In the genomic region with DNA sequence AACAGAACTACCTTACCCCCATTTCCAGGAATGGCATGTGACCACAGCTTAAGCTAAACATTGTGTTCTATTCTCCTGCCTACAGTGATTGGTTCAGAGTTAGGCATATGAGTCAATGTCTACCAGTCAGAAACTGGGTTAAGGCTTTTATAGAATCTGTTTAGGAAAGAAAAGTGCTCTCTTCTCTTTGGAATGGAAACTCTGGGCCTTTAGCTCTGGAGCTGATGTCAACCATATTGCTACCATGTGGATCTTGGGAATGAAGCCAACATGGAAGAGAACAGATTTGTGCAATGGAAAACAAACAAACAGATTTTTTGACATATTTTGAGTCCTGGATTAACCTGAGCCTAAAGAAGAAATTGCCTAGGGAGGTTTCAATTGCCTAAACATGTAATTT, we compare ENCODE assay signal across 24 cellular contexts.
"Had no signal": no experiment of that assay in that cellular context is flagged by ENCODE, and none has a peak within 500 bp of the region (broad histone marks: within the 10 kb centered on the region; RNA-seq: fewer than 3 reads in every experiment).

No MANE protein-coding gene starts in this region.

- ATAC-seq: activated CD8-positive, alpha-beta T cell treated with anti-CD3 and anti-CD28 coated beads, Interleukin-2, amount 10 ng/mL, durations not matched to agents 7 days and 5 days; activated naive CD4-positive, alpha-beta T cell treated with anti-CD3 and anti-CD28 coated beads, Interleukin-2, amount 50 U/mL, for 72 hours; activated T-helper 17 cell treated with anti-CD3 and anti-CD28 coated beads, Interleukin-2, amount 50 U/mL, for 72 hours; gastrocnemius medialis; left colon; right cardiac atrium had no signal

- H3K9me3 ChIP-seq: adrenal gland, esophagus squamous epithelium, gastrocnemius medialis, tibial artery had no signal

- H3K4me3 Mint-ChIP-seq: activated CD8-positive, alpha-beta T cell treated with anti-CD3 and anti-CD28 coated beads, Interleukin-2, amount 10 ng/mL, durations not matched to agents 7 days and 5 days; activated T-helper 17 cell treated with anti-CD3 and anti-CD28 coated beads, Interleukin-2, amount 50 U/mL, for 72 hours; endodermal cell; memory B cell; naive B cell; stimulated activated naive CD8-positive, alpha-beta T cell treated with anti-CD3 and anti-CD28 coated beads, Interleukin-15, Interleukin-2, amounts not matched to agents 100 ng/mL and 50 ng/mL, for 24 hours had no signal

- H3K9me3 Mint-ChIP-seq: activated naive CD4-positive, alpha-beta T cell treated with anti-CD3 and anti-CD28 coated beads, Interleukin-2, amount 50 U/mL, for 72 hours; activated T-helper 17 cell treated with anti-CD3 and anti-CD28 coated beads, Interleukin-2, amount 50 U/mL, for 72 hours; endodermal cell; memory B cell had no signal

- H3K27me3 ChIP-seq: adrenal gland, gastrocnemius medialis, tibial artery had no signal

- H3K27ac ChIP-seq: adrenal gland, gastrocnemius medialis, parathyroid adenoma, tibial artery had no signal

- DNase-seq: activated CD4-positive, alpha-beta T cell treated with anti-CD3 and anti-CD28 coated beads for 1 hour; activated CD4-positive, alpha-beta T cell treated with anti-CD3 and anti-CD28 coated beads, Interleukin-2, amount 50 U/mL, for 1 hour; activated CD8-positive, alpha-beta T cell treated with anti-CD3 and anti-CD28 coated beads, Interleukin-2, amount 10 ng/mL, durations not matched to agents 7 days and 5 days; activated T-cell treated with anti-CD3 and anti-CD28 coated beads, Interleukin-2, amount 50 U/mL, for 1 hour; adrenal gland; cerebellar nuclear complex; cortex of kidney; endodermal cell; esophagus squamous epithelium; gastrocnemius medialis; hippocampal formation; left colon; naive B cell; nucleus accumbens; right cardiac atrium; stimulated activated CD4-positive, alpha-beta T cell treated with anti-CD3 and anti-CD28 coated beads, Interleukin-12 subunit alpha, Interleukin-12 subunit beta, amount 100 ng/mL, for 4 hours; stimulated activated CD4-positive, alpha-beta T cell treated with anti-CD3 and anti-CD28 coated beads, Interleukin-4, amount 100 ng/mL, for 4 hours; T-helper 1 cell; tibial artery had no signal

- H3K36me3 Mint-ChIP-seq: activated naive CD4-positive, alpha-beta T cell treated with anti-CD3 and anti-CD28 coated beads, Interleukin-2, amount 50 U/mL, for 72 hours; memory B cell; naive B cell had no signal

- H3K9ac ChIP-seq: parathyroid adenoma had no signal

- H3K27ac Mint-ChIP-seq: activated CD8-positive, alpha-beta T cell treated with anti-CD3 and anti-CD28 coated beads, Interleukin-2, amount 10 ng/mL, durations not matched to agents 7 days and 5 days; activated naive CD4-positive, alpha-beta T cell treated with anti-CD3 and anti-CD28 coated beads, Interleukin-2, amount 50 U/mL, for 72 hours; activated T-helper 17 cell treated with anti-CD3 and anti-CD28 coated beads, Interleukin-2, amount 50 U/mL, for 72 hours; endodermal cell; memory B cell; naive B cell; stimulated activated naive CD8-positive, alpha-beta T cell treated with anti-CD3 and anti-CD28 coated beads, Interleukin-15, Interleukin-2, amounts not matched to agents 100 ng/mL and 50 ng/mL, for 24 hours had no signal

- H3K36me3 ChIP-seq: adrenal gland, esophagus squamous epithelium, gastrocnemius medialis, tibial artery had no signal

- H3K4me1 Mint-ChIP-seq: activated T-helper 17 cell treated with anti-CD3 and anti-CD28 coated beads, Interleukin-2, amount 50 U/mL, for 72 hours; memory B cell; naive B cell had no signal

- H3K4me3 ChIP-seq: adrenal gland, esophagus squamous epithelium, gastrocnemius medialis, tibial artery had no signal

- H3K27me3 Mint-ChIP-seq: memory B cell; naive B cell; stimulated activated naive CD8-positive, alpha-beta T cell treated with anti-CD3 and anti-CD28 coated beads, Interleukin-15, Interleukin-2, amounts not matched to agents 100 ng/mL and 50 ng/mL, for 24 hours had no signal

- H3K4me1 ChIP-seq: adrenal gland, gastrocnemius medialis, parathyroid adenoma had no signal

- H3K79me2 ChIP-seq: parathyroid adenoma had no signal
